Comparison of ENCODE assay signal across 21 cellular contexts in genomic region chr5:133266966-133267365, GRCh38.
"Had no signal": no experiment of that assay in that cellular context is flagged by ENCODE, and none has a peak within 500 bp of the region (broad histone marks: within the 10 kb centered on the region; RNA-seq: fewer than 3 reads in every experiment).

No MANE protein-coding gene starts in this region.

- H3K4me3 ChIP-seq: SJSA1, SK-N-MC had no signal

- H3K27ac ChIP-seq: SJSA1, SK-N-MC had no signal

- FAIRE-seq: RCC 7860 had no signal

- DNase-seq: KBM-7, MV-4-11, NCI-H1048, NCI-H1105 treated with DMSO at 0.1 percent for 48 hours, NCI-H1417 treated with DMSO at 0.1 percent for 48 hours, NCI-H146, NCI-H187, NCI-H2029, NCI-H2081 treated with DMSO at 0.1 percent for 48 hours, NCI-H2171, NCI-H226, NCI-H446, NCI-H510A, NCI-H524 treated with DMSO at 0.1 percent for 48 hours, NCI-H69, NCI-H774, Right ventricle myocardium superior, SIG-M5 had no signal

- H3K4me1 ChIP-seq: SJSA1 had no signal

- H3K36me3 ChIP-seq: SJSA1 had no signal
